In the genomic region with DNA sequence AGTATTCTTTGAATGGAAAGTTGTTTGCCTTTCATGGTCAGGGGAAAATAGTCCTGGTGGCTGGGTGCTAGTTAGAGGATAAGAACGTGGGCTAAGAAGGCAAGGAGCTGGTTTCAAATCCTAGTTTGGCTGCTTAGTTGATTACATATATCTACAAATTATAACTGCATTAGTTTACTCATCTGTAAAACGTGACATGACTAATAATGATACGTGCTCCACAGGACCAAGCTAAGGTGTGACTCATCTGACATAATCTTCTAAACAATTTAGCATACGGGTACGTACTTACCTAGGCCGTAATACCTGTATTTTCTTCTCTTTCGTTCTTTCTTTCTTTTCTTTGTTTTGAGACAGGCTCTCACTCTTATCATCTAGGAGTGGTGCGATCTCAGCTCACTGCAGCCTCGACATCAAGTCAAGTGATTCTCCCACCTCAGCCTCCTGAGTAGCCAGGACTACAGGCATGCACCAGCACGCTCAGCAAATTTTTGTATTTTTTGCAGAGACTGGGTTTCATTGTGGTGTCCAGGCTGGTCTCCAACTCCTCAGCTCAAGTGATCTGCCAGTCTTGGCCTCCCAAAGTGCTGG, we compare ENCODE assay signal across 11 cellular contexts.
DNase-seq lines count a peak whose midpoint lies in the region; ATAC-seq and TF ChIP-seq lines count a peak whose summit lies in the region.
"Had no signal": no experiment of that assay in that cellular context is flagged by ENCODE, and none has a peak within 500 bp of the region (broad histone marks: within the 10 kb centered on the region; RNA-seq: fewer than 3 reads in every experiment).

No MANE protein-coding gene starts in this region.

- H3K36me3 Mint-ChIP-seq in Calu3 (ENCODE audit: insufficient read depth, unreplicated experiment), result no peaks in the 10 kb centered on the region
- peaks cover 12% of the 10 kb centered on the region for H3K36me3 Mint-ChIP-seq in osteocyte (ENCODE audit: unreplicated experiment)
- H3K36me3 Mint-ChIP-seq: WTC11 had no signal

- CTCF ChIA-PET in Calu3 (lab: Charles Lee), result interaction anchor here (1.3 kb wide), 1 partner anchor 9 kb away, joined by 3 read pairs; no protein-coding TSS in a partner anchor

- no peak for TF ChIP-seq POLR2A in Peyer's patch (IDR thresholded peaks at IDR 0.05)

- no peaks in the 10 kb centered on the region for H3K9me3 ChIP-seq in Peyer's patch
- H3K9me3 ChIP-seq: right lobe of liver had no signal

- H3K4me3 Mint-ChIP-seq in Calu3 (ENCODE audit: low read depth, unreplicated experiment) (peak overlapping the region; percentile 34), osteocyte (ENCODE audit: unreplicated experiment) (no peak overlapping the region)
- H3K4me3 Mint-ChIP-seq: WTC11 had no signal

- H3K4me1 Mint-ChIP-seq in Calu3 (ENCODE audit: low read depth, unreplicated experiment), result peaks cover 15% of the 10 kb centered on the region
- peaks cover 50% of the 10 kb centered on the region for H3K4me1 Mint-ChIP-seq in osteocyte (ENCODE audit: unreplicated experiment)
- H3K4me1 Mint-ChIP-seq: WTC11 had no signal

- no peak for ATAC-seq in GM21447 (IDR thresholded peaks at IDR 0.05; ENCODE audit: unreplicated experiment)
- ATAC-seq: WTC11 had no signal

- no peak for TF ChIP-seq CTCF in Calu3 (IDR thresholded peaks at IDR 0.05; ENCODE audit: unreplicated experiment)
- TF ChIP-seq CTCF in coronary artery (IDR thresholded peaks at IDR 0.05), result no peak
- no peak for TF ChIP-seq CTCF in osteocyte (IDR thresholded peaks at IDR 0.05)
- TF ChIP-seq CTCF in Peyer's patch (IDR thresholded peaks at IDR 0.05), result no peak

- H3K27ac ChIP-seq in coronary artery (peak overlapping the region; percentile 3 to 75), Peyer's patch (peak overlapping the region in 2 of 4 donors; percentile 57 to 59)
- H3K27ac ChIP-seq: right lobe of liver had no signal

- H3K27ac Mint-ChIP-seq in Calu3 (ENCODE audit: unreplicated experiment) (peak overlapping the region; percentile 12), osteocyte (ENCODE audit: unreplicated experiment) (peak overlapping the region; percentile 76)
- H3K27ac Mint-ChIP-seq: WTC11 had no signal

- no peaks in the 10 kb centered on the region for H3K4me1 ChIP-seq in Peyer's patch
- H3K4me1 ChIP-seq: right lobe of liver had no signal

- no peaks in the 10 kb centered on the region for H3K36me3 ChIP-seq in Peyer's patch
- H3K36me3 ChIP-seq: right lobe of liver had no signal

- intact Hi-C loops in Calu3 (cut with micrococcal nuclease; ENCODE audit: unreplicated experiment), result no loop called here

- H3K4me3 ChIP-seq in coronary artery (peak overlapping the region; percentile 18), Peyer's patch (no peak overlapping the region)
- H3K4me3 ChIP-seq: right lobe of liver had no signal

- H3K9me3 Mint-ChIP-seq in Calu3 (ENCODE audit: low read depth, unreplicated experiment), result no peaks in the 10 kb centered on the region
- H3K9me3 Mint-ChIP-seq in osteocyte (ENCODE audit: unreplicated experiment), result peaks cover 9% of the 10 kb centered on the region
- H3K9me3 Mint-ChIP-seq: WTC11 had no signal

- H3K27me3 Mint-ChIP-seq in Calu3 (ENCODE audit: unreplicated experiment) (no peaks in the 10 kb centered on the region), osteocyte (ENCODE audit: unreplicated experiment) (no peaks in the 10 kb centered on the region)

- DNase-seq in Calu3 (no peak), NCI-H226 (peak; percentile 33), coronary artery (ENCODE audit: low spot score) (no peak), osteocyte (ENCODE audit: extremely low spot score, unreplicated experiment) (no peak), NCI-H1436 treated with DMSO at 0.1 percent for 48 hours (lab: John Stamatoyannopoulos, UW) (no peak), Peyer's patch (no peak)
- no peak for DNase-seq in central memory CD4-positive, alpha-beta T cell
- DNase-seq: NCI-H2081 treated with DMSO at 0.1 percent for 48 hours, right lobe of liver had no signal

- H3K27me3 ChIP-seq in Peyer's patch, result no peaks in the 10 kb centered on the region
- H3K27me3 ChIP-seq: right lobe of liver had no signal

- BruUV-seq in Calu3 (replicated peaks; lab: Mats Ljungman, UMichigan), result no TSS peak
